Comparison of ENCODE assay signal across 8 cellular contexts in genomic region chr11:69670158-69670845, GRCh38. TPM values are rescaled to one million over a fixed set of nuclear protein-coding genes. Genes with fewer than 3 reads are reported as not detected.
DNase-seq lines count a peak whose midpoint lies in the region; ATAC-seq and TF ChIP-seq lines count a peak whose summit lies in the region.

No MANE protein-coding gene starts in this region.

- H3K27me3 ChIP-seq in dorsolateral prefrontal cortex (no peaks in the 10 kb centered on the region), lung (ENCODE audit: control insufficient read depth, insufficient read depth) (no peaks in the 10 kb centered on the region)

- H3K4me1 ChIP-seq in lung (ENCODE audit: control insufficient read depth in 2 of 2, insufficient read depth in 2 of 2, low read length in 2 of 2) = peaks cover 4 to 5% of the 10 kb centered on the region in 2 donors

- no peaks in the 10 kb centered on the region for H3K27me3 Mint-ChIP-seq in activated CD4-positive, alpha-beta T cell treated with anti-CD3 and anti-CD28 coated beads, Interleukin-2, amount 10 ng/mL, durations not matched to agents 7 days and 5 days

- no peaks in the 10 kb centered on the region for H3K9me3 ChIP-seq in lung (ENCODE audit: control insufficient read depth in 2 of 2, insufficient read depth in 1 of 2, low read length in 1 of 2)

- DNase-seq in Ammon's horn (ENCODE audit: low spot score) (peak; percentile 94), HCEC 1CT (peak; percentile 74), NCI-H69 (lab: John Stamatoyannopoulos, UW) (peak; percentile 78), dorsolateral prefrontal cortex (peak; percentile 55 to 92 (median 89)), lung (ENCODE audit: low spot score) (peak; percentile 82)
- DNase-seq in activated CD4-positive, alpha-beta T cell treated with anti-CD3 and anti-CD28 coated beads, Interleukin-2, amount 10 ng/mL, durations not matched to agents 7 days and 5 days = peak; percentile 61
- DNase-seq in stimulated activated CD8-positive, alpha-beta memory T cell treated with anti-CD3 and anti-CD28 coated beads, Interleukin-15, amount 100 ng/mL, for 1 hour (ENCODE audit: low read depth) = peak; percentile 6

- peaks cover 20% of the 10 kb centered on the region for H3K36me3 Mint-ChIP-seq in activated CD4-positive, alpha-beta T cell treated with anti-CD3 and anti-CD28 coated beads, Interleukin-2, amount 10 ng/mL, durations not matched to agents 7 days and 5 days (ENCODE audit: low read depth)

- ATAC-seq in lung (ENCODE audit: insufficient read depth, low FRiP score) (no peak), GM21825 (IDR thresholded peaks at IDR 0.05; ENCODE audit: unreplicated experiment) (no peak)

- POLR2A ChIA-PET in activated CD4-positive, alpha-beta T cell treated with anti-CD3 and anti-CD28 coated beads, Interleukin-2, amount 10 ng/mL, durations not matched to agents 7 days and 5 days (lab: Charles Lee) = no interaction called here

- H3K27ac Mint-ChIP-seq in activated CD4-positive, alpha-beta T cell treated with anti-CD3 and anti-CD28 coated beads, Interleukin-2, amount 10 ng/mL, durations not matched to agents 7 days and 5 days = no peak overlapping the region

- H3K27ac ChIP-seq in dorsolateral prefrontal cortex (peak overlapping the region in 33 of 59 donors; percentile 0 to 81 (median 47)), lung (ENCODE audit: low read depth in 1 of 2, low read length in 1 of 2) (no peak overlapping the region)

- peaks cover 23% of the 10 kb centered on the region for H3K4me1 Mint-ChIP-seq in activated CD4-positive, alpha-beta T cell treated with anti-CD3 and anti-CD28 coated beads, Interleukin-2, amount 10 ng/mL, durations not matched to agents 7 days and 5 days

- peak overlapping the region in 31 of 59 donors; percentile 1 to 47 (median 28) for H3K4me3 ChIP-seq in dorsolateral prefrontal cortex
- H3K4me3 ChIP-seq in lung = no peak overlapping the region

- CTCF ChIA-PET in activated CD4-positive, alpha-beta T cell treated with anti-CD3 and anti-CD28 coated beads, Interleukin-2, amount 10 ng/mL, durations not matched to agents 7 days and 5 days (lab: Charles Lee) = interaction anchor here (0.7 to 1.6 kb wide), 3 partner anchors 9 to 880 kb away, joined by 3 to 4 read pairs (median 3); no protein-coding TSS in a partner anchor

- H3K9me3 Mint-ChIP-seq in activated CD4-positive, alpha-beta T cell treated with anti-CD3 and anti-CD28 coated beads, Interleukin-2, amount 10 ng/mL, durations not matched to agents 7 days and 5 days = no peaks in the 10 kb centered on the region

- intact Hi-C loops in dorsolateral prefrontal cortex (cut with DNase I) = loop anchor here in 1 of 2 donors (10.0 kb wide), 1 partner anchor 1784 kb away; the partner anchor contains the start of gene NADSYN1

- peaks cover 0 to 29% of the 10 kb centered on the region in 2 donors for H3K36me3 ChIP-seq in lung (ENCODE audit: control insufficient read depth in 2 of 2, insufficient read depth in 2 of 2, low read length in 2 of 2)

- TF ChIP-seq CTCF in dorsolateral prefrontal cortex (IDR thresholded peaks at IDR 0.05 in 54 of 56, conservative IDR thresholded peaks at IDR 0.05 in 2 of 56; ENCODE audit: low read depth in 1 of 56, partially characterized antibody in 56 of 56) = peak; percentile 81 to 98 (median 95)
- TF ChIP-seq CTCF in lung (IDR thresholded peaks at IDR 0.05; ENCODE audit: control extremely low read depth, extremely low read depth) = peak; percentile 93

- 39 to 51% methylated on average over 18 of the region's 18 CpGs for WGBS in lung, 2 donors

- no peak overlapping the region for H3K4me3 Mint-ChIP-seq in activated CD4-positive, alpha-beta T cell treated with anti-CD3 and anti-CD28 coated beads, Interleukin-2, amount 10 ng/mL, durations not matched to agents 7 days and 5 days

RNA-seq across cellular contexts. Expression of gene LTO1, which starts 4.9 kb away (rescaled TPM):
- total RNA-seq in activated CD4-positive, alpha-beta T cell treated with anti-CD3 and anti-CD28 coated beads, Interleukin-2, amount 10 ng/mL, durations not matched to agents 7 days and 5 days = 10 to 100 TPM; 30.7 to 34.0 TPM
- 10 to 100 TPM; 33.4 to 74.6 (median 51.9) TPM for total RNA-seq in dorsolateral prefrontal cortex
- total RNA-seq in lung = 10 to 100 TPM; 12.4 to 25.9 TPM
- polyA plus RNA-seq in lung = 10 to 100 TPM; 12.8 to 27.5 TPM

RNA-seq across cellular contexts. Expression of gene CCND1, which starts 29.3 kb away (rescaled TPM):
- under 1 TPM; 0.21 to 0.42 TPM for total RNA-seq in activated CD4-positive, alpha-beta T cell treated with anti-CD3 and anti-CD28 coated beads, Interleukin-2, amount 10 ng/mL, durations not matched to agents 7 days and 5 days
- 10 to 100 TPM; 12.7 to 68.0 (median 31.1) TPM for total RNA-seq in dorsolateral prefrontal cortex
- 100 to 1,000 TPM; 101 to 190 TPM for total RNA-seq in lung
- polyA plus RNA-seq in lung = 10 to 100 TPM; 32.1 to 67.5 TPM

RNA-seq across cellular contexts. Expression of gene FGF19, which starts 33.5 kb away (rescaled TPM):
- not detected for total RNA-seq in activated CD4-positive, alpha-beta T cell treated with anti-CD3 and anti-CD28 coated beads, Interleukin-2, amount 10 ng/mL, durations not matched to agents 7 days and 5 days
- total RNA-seq in dorsolateral prefrontal cortex (not detected), lung (under 1 TPM in 1 of 2 donors, not detected in 1; 0.09 TPM)
- polyA plus RNA-seq in lung = not detected

Comparison
In these comparisons a context has a peak if more than half of its experiments do, and no peak if none do; other contexts are left out.
1. DNase-seq: peak in every context shown above with its lines; median percentile 94 in Ammon's horn; 89 in dorsolateral prefrontal cortex; 82 in lung; 78 in NCI-H69; 74 in HCEC 1CT; 61 in activated CD4-positive, alpha-beta T cell treated with anti-CD3 and anti-CD28 coated beads, Interleukin-2, amount 10 ng/mL, durations not matched to agents 7 days and 5 days; 6 in stimulated activated CD8-positive, alpha-beta memory T cell treated with anti-CD3 and anti-CD28 coated beads, Interleukin-15, amount 100 ng/mL, for 1 hour.
2. H3K27ac ChIP-seq: peak in dorsolateral prefrontal cortex (33 of 59); none in lung (0 of 2).
3. RNA of gene CCND1, which starts 29.3 kb away (total RNA-seq): 101 to 190 TPM in lung and 12.7 to 68.0 TPM in dorsolateral prefrontal cortex; 0.21 to 0.42 TPM in activated CD4-positive, alpha-beta T cell treated with anti-CD3 and anti-CD28 coated beads, Interleukin-2, amount 10 ng/mL, durations not matched to agents 7 days and 5 days; every median in the first group is over 4 times any median in the second.